In genomic region chr20:53623454-53624206, GRCh38 we compare ENCODE assay signal across 1 cellular context.
A peak's percentile ranks its signal among the peaks of the same experiment; 100 is the strongest.
TF ChIP-seq lines count a peak whose summit lies in the region.

No MANE protein-coding gene starts in this region.

TF ChIP-seq in HepG2, 621 proteins besides CTCF, POLR2A, EP300 and RAD21 (continued from another document and continues in another):
- TF ChIP-seq ZMYM2 (CRISPR knock-in tag; IDR thresholded peaks at IDR 0.05) (peak; percentile 6; the same call in 1 of the 2 replicates), ZNF501 (CRISPR knock-in tag; IDR thresholded peaks at IDR 0.05) (peak; percentile 61; the same call in 1 of the 2 replicates), ZSCAN25 (CRISPR knock-in tag; IDR thresholded peaks at IDR 0.05) (peak; percentile 64), FOXJ3 (CRISPR knock-in tag; IDR thresholded peaks at IDR 0.05; ENCODE audit: borderline replicate concordance) (peak; percentile 74; the same call in 1 of the 2 replicates), ZSCAN30 (CRISPR knock-in tag; IDR thresholded peaks at IDR 0.05) (peak; percentile 75; the same call in 1 of the 2 replicates), SMC3 (IDR thresholded peaks at IDR 0.05; ENCODE audit: low read length) (peak; percentile 19; the same call in 1 of the 2 replicates), FOXC1 (CRISPR knock-in tag; IDR thresholded peaks at IDR 0.05; ENCODE audit: borderline replicate concordance) (peak; percentile 78; the same call in 1 of the 2 replicates), RXRA (CRISPR knock-in tag; IDR thresholded peaks at IDR 0.05) (peak; percentile 72; the same call in 1 of the 2 replicates), MXD4 (CRISPR knock-in tag; IDR thresholded peaks at IDR 0.05) (no peak; the same call in 1 of the 2 replicates), ZFP36L2 (CRISPR knock-in tag; IDR thresholded peaks at IDR 0.05) (no peak; the same call in 1 of the 2 replicates), ZBTB43 (CRISPR knock-in tag; conservative IDR thresholded peaks at IDR 0.05) (0 out of 2 replicates have a peak, but pooled peaks have one; percentile 61), CEBPB (IDR thresholded peaks at IDR 0.05; ENCODE audit: borderline replicate concordance, low read depth, low read length) (no peak), TRIM24 (CRISPR knock-in tag; IDR thresholded peaks at IDR 0.05) (no peak), ZNF768 (CRISPR knock-in tag; IDR thresholded peaks at IDR 0.05) (no peak; the same call in 1 of the 2 replicates), TAF1 (CRISPR knock-in tag; IDR thresholded peaks at IDR 0.05) (peak; percentile 62; the same call in 1 of the 2 replicates), HOXA3 (CRISPR knock-in tag; IDR thresholded peaks at IDR 0.05) (peak; percentile 86), ZBTB7B (CRISPR knock-in tag; IDR thresholded peaks at IDR 0.05) (0 out of 2 replicates have a peak, but pooled peaks have one; percentile 71), ZSCAN9 (CRISPR knock-in tag; IDR thresholded peaks at IDR 0.05; ENCODE audit: borderline replicate concordance) (peak; percentile 61; the same call in 1 of the 2 replicates), CREM (IDR thresholded peaks at IDR 0.05) (peak; percentile 72), CREM (CRISPR knock-in tag; IDR thresholded peaks at IDR 0.05) (no peak), GATAD1 (CRISPR knock-in tag; IDR thresholded peaks at IDR 0.05) (0 out of 2 replicates have a peak, but pooled peaks have one; percentile 15), ZNF441 (CRISPR knock-in tag; IDR thresholded peaks at IDR 0.05; ENCODE audit: borderline replicate concordance) (0 out of 2 replicates have a peak, but pooled peaks have one; percentile 7), MIER3 (CRISPR knock-in tag; IDR thresholded peaks at IDR 0.05; ENCODE audit: borderline replicate concordance) (peak; percentile 51; the same call in 1 of the 2 replicates), GFI1 (CRISPR knock-in tag; IDR thresholded peaks at IDR 0.05; ENCODE audit: borderline replicate concordance) (peak; percentile 72; the same call in 1 of the 2 replicates), NFYC (CRISPR knock-in tag; IDR thresholded peaks at IDR 0.05) (0 out of 2 replicates have a peak, but pooled peaks have one; percentile 6), HMGXB3 (CRISPR knock-in tag; IDR thresholded peaks at IDR 0.05; ENCODE audit: borderline replicate concordance) (peak; percentile 30; the same call in 1 of the 2 replicates), KMT2A (CRISPR knock-in tag; IDR thresholded peaks at IDR 0.05) (peak; percentile 57; the same call in 1 of the 2 replicates), ZBTB40 (IDR thresholded peaks at IDR 0.05) (no peak), ZBTB40 (CRISPR knock-in tag; IDR thresholded peaks at IDR 0.05) (peak; percentile 28; the same call in 1 of the 2 replicates), PITX1 (CRISPR knock-in tag; IDR thresholded peaks at IDR 0.05) (peak; percentile 96), ZNF740 (CRISPR knock-in tag; IDR thresholded peaks at IDR 0.05) (peak; percentile 28; the same call in 1 of the 2 replicates), ASH2L (IDR thresholded peaks at IDR 0.05; ENCODE audit: insufficient read length, low read depth, low read length) (peak; percentile 87), DMAP1 (CRISPR knock-in tag; IDR thresholded peaks at IDR 0.05) (peak; percentile 93), SIX1 (CRISPR knock-in tag; IDR thresholded peaks at IDR 0.05; ENCODE audit: borderline replicate concordance) (peak; percentile 51; the same call in 1 of the 2 replicates), HDAC2 (CRISPR knock-in tag; IDR thresholded peaks at IDR 0.05) (peak; percentile 45), ZNF512B (CRISPR knock-in tag; IDR thresholded peaks at IDR 0.05; ENCODE audit: borderline replicate concordance) (no peak), YY1 (IDR thresholded peaks at IDR 0.05; ENCODE audit: insufficient read depth, insufficient replicate concordance, low read depth, low read length) (peak; percentile 90), CREB1 (IDR thresholded peaks at IDR 0.05) (no peak), CREB1 (CRISPR knock-in tag; IDR thresholded peaks at IDR 0.05) (peak; percentile 60), SOX6 (IDR thresholded peaks at IDR 0.05) (no peak), SOX6 (CRISPR knock-in tag; IDR thresholded peaks at IDR 0.05) (peak; percentile 65), ZMYM4 (CRISPR knock-in tag; IDR thresholded peaks at IDR 0.05) (peak; percentile 76), BRD4 (CRISPR knock-in tag; IDR thresholded peaks at IDR 0.05) (peak; percentile 74; the same call in 1 of the 2 replicates), POLR2AphosphoS5 (IDR thresholded peaks at IDR 0.05; ENCODE audit: low read depth, low read length) (peak; percentile 86), REPIN1 (CRISPR knock-in tag; IDR thresholded peaks at IDR 0.05; ENCODE audit: borderline replicate concordance, low read depth) (peak; percentile 81; the same call in 1 of the 2 replicates), ZNF503 (CRISPR knock-in tag; IDR thresholded peaks at IDR 0.05) (0 out of 2 replicates have a peak, but pooled peaks have one; percentile 42), ZBTB42 (CRISPR knock-in tag; IDR thresholded peaks at IDR 0.05) (peak; percentile 64; the same call in 1 of the 2 replicates)
